In the genomic region with DNA sequence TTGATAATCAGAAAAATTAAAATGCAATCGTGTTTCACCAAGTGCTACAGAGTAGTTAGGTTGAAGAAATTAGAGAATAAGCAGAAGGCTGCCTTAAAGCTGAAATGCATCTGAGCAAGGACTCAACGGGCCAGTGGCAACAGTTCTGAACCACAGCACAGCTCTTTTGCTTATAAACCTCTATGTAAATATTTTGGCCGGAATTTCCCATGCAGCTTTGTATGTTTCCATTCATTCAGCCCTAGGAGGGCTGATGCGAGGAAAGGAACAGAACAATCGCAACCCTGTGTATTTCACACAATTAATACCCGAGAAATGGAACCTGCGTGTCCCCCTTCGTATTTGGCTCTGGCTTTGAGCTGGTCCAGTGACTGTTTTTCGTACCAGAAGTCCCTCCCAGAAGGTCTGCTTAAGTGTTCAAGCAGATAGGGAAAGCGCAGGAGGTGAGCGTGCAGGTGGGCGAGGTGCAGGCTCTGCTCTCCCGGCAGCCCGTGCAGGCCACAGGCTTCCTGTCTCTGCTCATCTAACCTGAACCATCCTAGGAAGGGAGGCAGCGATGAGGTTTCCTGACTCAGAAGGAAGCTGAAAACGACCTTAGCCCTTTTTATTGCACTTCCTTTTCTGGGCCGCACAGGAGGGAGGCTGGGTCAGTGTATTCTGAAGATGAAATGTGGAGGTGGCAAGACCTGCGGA, we compare ENCODE assay signal across 1 cellular context.
TF ChIP-seq lines count a peak whose summit lies in the region.

No MANE protein-coding gene starts in this region.

TF ChIP-seq in GM12878, 131 proteins besides CTCF, POLR2A, EP300 and RAD21:
- TF ChIP-seq POU2F2 (IDR thresholded peaks at IDR 0.05; ENCODE audit: borderline replicate concordance, low read depth, low read length) (no peak), SREBF1 (IDR thresholded peaks at IDR 0.05; ENCODE audit: low read length) (no peak), RUNX3 (IDR thresholded peaks at IDR 0.05; ENCODE audit: low read length) (peak; percentile 53), EED (IDR thresholded peaks at IDR 0.05; ENCODE audit: low read depth) (0 out of 2 replicates have a peak, but pooled peaks have one; percentile 21), YY1 (IDR thresholded peaks at IDR 0.05; ENCODE audit: low read depth, low read length) (no peak), SMAD5 (IDR thresholded peaks at IDR 0.05; ENCODE audit: low read depth) (no peak), ATF7 (IDR thresholded peaks at IDR 0.05; ENCODE audit: low read depth) (no peak), SMC3 (IDR thresholded peaks at IDR 0.05; ENCODE audit: borderline replicate concordance, low read length) (no peak), IRF4 (IDR thresholded peaks at IDR 0.05; ENCODE audit: low read depth, low read length) (no peak), MYC (IDR thresholded peaks at IDR 0.05; ENCODE audit: insufficient read depth, insufficient read length, insufficient replicate concordance, low read length, severe bottlenecking) (no peak), BCL11A (IDR thresholded peaks at IDR 0.05; ENCODE audit: low read depth, low read length) (0 out of 2 replicates have a peak, but pooled peaks have one; percentile 9), FOXK2 (IDR thresholded peaks at IDR 0.05) (no peak), RB1 (IDR thresholded peaks at IDR 0.05; ENCODE audit: borderline replicate concordance) (no peak), ZBED1 (IDR thresholded peaks at IDR 0.05; ENCODE audit: borderline replicate concordance) (no peak), PAX5 (IDR thresholded peaks at IDR 0.05; ENCODE audit: borderline replicate concordance, low read depth, low read length) (peak; percentile 66; the same call in 1 of the 2 replicates), CHD1 (IDR thresholded peaks at IDR 0.05; ENCODE audit: low read depth, low read length) (no peak), SPI1 (IDR thresholded peaks at IDR 0.05; ENCODE audit: borderline replicate concordance, insufficient read depth, low read depth, low read length) (peak; percentile 28; the same call in 1 of the 2 replicates)
- TF ChIP-seq, protein P1, sequence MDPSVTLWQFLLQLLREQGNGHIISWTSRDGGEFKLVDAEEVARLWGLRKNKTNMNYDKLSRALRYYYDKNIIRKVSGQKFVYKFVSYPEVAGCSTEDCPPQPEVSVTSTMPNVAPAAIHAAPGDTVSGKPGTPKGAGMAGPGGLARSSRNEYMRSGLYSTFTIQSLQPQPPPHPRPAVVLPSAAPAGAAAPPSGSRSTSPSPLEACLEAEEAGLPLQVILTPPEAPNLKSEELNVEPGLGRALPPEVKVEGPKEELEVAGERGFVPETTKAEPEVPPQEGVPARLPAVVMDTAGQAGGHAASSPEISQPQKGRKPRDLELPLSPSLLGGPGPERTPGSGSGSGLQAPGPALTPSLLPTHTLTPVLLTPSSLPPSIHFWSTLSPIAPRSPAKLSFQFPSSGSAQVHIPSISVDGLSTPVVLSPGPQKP (IDR thresholded peaks at IDR 0.05; ENCODE audit: low read depth, low read length): no peak
- TF ChIP-seq, protein P2, sequence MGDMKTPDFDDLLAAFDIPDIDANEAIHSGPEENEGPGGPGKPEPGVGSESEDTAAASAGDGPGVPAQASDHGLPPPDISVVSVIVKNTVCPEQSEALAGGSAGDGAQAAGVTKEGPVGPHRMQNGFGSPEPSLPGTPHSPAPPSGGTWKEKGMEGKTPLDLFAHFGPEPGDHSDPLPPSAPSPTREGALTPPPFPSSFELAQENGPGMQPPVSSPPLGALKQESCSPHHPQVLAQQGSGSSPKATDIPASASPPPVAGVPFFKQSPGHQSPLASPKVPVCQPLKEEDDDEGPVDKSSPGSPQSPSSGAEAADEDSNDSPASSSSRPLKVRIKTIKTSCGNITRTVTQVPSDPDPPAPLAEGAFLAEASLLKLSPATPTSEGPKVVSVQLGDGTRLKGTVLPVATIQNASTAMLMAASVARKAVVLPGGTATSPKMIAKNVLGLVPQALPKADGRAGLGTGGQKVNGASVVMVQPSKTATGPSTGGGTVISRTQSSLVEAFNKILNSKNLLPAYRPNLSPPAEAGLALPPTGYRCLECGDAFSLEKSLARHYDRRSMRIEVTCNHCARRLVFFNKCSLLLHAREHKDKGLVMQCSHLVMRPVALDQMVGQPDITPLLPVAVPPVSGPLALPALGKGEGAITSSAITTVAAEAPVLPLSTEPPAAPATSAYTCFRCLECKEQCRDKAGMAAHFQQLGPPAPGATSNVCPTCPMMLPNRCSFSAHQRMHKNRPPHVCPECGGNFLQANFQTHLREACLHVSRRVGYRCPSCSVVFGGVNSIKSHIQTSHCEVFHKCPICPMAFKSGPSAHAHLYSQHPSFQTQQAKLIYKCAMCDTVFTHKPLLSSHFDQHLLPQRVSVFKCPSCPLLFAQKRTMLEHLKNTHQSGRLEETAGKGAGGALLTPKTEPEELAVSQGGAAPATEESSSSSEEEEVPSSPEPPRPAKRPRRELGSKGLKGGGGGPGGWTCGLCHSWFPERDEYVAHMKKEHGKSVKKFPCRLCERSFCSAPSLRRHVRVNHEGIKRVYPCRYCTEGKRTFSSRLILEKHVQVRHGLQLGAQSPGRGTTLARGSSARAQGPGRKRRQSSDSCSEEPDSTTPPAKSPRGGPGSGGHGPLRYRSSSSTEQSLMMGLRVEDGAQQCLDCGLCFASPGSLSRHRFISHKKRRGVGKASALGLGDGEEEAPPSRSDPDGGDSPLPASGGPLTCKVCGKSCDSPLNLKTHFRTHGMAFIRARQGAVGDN (IDR thresholded peaks at IDR 0.05): no peak
- TF ChIP-seq, protein P3, sequence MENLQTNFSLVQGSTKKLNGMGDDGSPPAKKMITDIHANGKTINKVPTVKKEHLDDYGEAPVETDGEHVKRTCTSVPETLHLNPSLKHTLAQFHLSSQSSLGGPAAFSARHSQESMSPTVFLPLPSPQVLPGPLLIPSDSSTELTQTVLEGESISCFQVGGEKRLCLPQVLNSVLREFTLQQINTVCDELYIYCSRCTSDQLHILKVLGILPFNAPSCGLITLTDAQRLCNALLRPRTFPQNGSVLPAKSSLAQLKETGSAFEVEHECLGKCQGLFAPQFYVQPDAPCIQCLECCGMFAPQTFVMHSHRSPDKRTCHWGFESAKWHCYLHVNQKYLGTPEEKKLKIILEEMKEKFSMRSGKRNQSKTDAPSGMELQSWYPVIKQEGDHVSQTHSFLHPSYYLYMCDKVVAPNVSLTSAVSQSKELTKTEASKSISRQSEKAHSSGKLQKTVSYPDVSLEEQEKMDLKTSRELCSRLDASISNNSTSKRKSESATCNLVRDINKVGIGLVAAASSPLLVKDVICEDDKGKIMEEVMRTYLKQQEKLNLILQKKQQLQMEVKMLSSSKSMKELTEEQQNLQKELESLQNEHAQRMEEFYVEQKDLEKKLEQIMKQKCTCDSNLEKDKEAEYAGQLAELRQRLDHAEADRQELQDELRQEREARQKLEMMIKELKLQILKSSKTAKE (IDR thresholded peaks at IDR 0.05; ENCODE audit: low read depth, poor library complexity, severe bottlenecking): no peak
- TF ChIP-seq, protein P4, sequence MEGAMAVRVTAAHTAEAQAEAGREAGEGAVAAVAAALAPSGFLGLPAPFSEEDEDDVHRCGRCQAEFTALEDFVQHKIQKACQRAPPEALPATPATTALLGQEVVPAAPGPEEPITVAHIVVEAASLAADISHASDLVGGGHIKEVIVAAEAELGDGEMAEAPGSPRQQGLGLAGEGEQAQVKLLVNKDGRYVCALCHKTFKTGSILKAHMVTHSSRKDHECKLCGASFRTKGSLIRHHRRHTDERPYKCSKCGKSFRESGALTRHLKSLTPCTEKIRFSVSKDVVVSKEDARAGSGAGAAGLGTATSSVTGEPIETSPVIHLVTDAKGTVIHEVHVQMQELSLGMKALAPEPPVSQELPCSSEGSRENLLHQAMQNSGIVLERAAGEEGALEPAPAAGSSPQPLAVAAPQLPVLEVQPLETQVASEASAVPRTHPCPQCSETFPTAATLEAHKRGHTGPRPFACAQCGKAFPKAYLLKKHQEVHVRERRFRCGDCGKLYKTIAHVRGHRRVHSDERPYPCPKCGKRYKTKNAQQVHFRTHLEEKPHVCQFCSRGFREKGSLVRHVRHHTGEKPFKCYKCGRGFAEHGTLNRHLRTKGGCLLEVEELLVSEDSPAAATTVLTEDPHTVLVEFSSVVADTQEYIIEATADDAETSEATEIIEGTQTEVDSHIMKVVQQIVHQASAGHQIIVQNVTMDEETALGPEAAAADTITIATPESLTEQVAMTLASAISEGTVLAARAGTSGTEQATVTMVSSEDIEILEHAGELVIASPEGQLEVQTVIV (IDR thresholded peaks at IDR 0.05; ENCODE audit: borderline replicate concordance, partially characterized antibody): no peak
- TF ChIP-seq, protein P5, sequence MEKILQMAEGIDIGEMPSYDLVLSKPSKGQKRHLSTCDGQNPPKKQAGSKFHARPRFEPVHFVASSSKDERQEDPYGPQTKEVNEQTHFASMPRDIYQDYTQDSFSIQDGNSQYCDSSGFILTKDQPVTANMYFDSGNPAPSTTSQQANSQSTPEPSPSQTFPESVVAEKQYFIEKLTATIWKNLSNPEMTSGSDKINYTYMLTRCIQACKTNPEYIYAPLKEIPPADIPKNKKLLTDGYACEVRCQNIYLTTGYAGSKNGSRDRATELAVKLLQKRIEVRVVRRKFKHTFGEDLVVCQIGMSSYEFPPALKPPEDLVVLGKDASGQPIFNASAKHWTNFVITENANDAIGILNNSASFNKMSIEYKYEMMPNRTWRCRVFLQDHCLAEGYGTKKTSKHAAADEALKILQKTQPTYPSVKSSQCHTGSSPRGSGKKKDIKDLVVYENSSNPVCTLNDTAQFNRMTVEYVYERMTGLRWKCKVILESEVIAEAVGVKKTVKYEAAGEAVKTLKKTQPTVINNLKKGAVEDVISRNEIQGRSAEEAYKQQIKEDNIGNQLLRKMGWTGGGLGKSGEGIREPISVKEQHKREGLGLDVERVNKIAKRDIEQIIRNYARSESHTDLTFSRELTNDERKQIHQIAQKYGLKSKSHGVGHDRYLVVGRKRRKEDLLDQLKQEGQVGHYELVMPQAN (conservative IDR thresholded peaks at IDR 0.05): no peak
